28 cellular contexts compared by ENCODE assay signal in the genomic region with DNA sequence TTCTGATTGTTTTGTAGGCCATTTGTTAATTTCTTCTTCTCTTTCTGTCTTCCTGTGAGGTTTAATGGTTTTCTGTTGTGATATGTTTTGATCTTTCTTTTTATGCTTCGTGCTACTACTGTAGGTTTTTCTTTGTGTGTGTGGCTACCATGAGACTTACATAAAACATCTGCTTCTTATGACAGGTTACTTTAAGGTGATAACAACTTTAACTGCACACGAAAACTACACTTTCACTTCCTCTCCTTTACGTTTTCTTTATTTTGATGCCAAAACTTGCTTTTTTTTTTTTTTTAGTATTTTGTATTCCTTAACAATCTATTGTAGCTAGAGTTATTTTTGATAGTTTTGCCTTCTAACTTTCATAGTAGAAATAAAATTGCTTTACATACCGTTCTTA.
DNase-seq lines count a peak whose midpoint lies in the region; ATAC-seq, FAIRE-seq and TF ChIP-seq lines count a peak whose summit lies in the region.
"Had no signal": no experiment of that assay in that cellular context is flagged by ENCODE, and none has a peak within 500 bp of the region (broad histone marks: within the 10 kb centered on the region; RNA-seq: fewer than 3 reads in every experiment).

No MANE protein-coding gene starts in this region.

- ATAC-seq in GM18861 (IDR thresholded peaks at IDR 0.05; ENCODE audit: unreplicated experiment) (peak; percentile 45), HG03571 (IDR thresholded peaks at IDR 0.05; ENCODE audit: unreplicated experiment) (no peak)

- H3K27me3 ChIP-seq in GM06990 (replicated peaks; ENCODE audit: control insufficient read depth, insufficient read depth, low read length): no peaks in the 10 kb centered on the region
- H3K27me3 ChIP-seq: BE2C, BLaER1 had no signal

- no peaks in the 10 kb centered on the region for H3K36me3 ChIP-seq in GM06990 (ENCODE audit: control insufficient read depth, insufficient read depth, low read length)
- H3K36me3 ChIP-seq: BE2C, BLaER1 had no signal

- peak; percentile 30 for FAIRE-seq in islet of Langerhans (lab: Jason Lieb, UNC)
- FAIRE-seq: A204.1, G401.6, GM12892, GM18507, GM19239 had no signal

- DNase-seq in GM06990 (ENCODE audit: extremely low read depth, insufficient read length) (peak; percentile 14), RPMI8226 (peak; percentile 4), GM20000 (ENCODE audit: low spot score) (no peak), NCI-H2171 treated with DMSO at 0.1 percent for 48 hours (lab: John Stamatoyannopoulos, UW) (no peak)
- DNase-seq in activated CD4-positive, alpha-beta T cell treated with anti-CD3 and anti-CD28 coated beads, Interleukin-2, amount 50 U/mL, for 1 hour: no peak
- DNase-seq: 8988T; ACHN; BE2C; C1 segment of cervical spinal cord; CD4-positive, alpha-beta memory T cell; CD4-positive, CD25-positive, alpha-beta regulatory T cell; CD8-positive, alpha-beta memory T cell; COR-L47; DMS 273 treated with DMSO at 0.1 percent for 48 hours; DMS153; DMS53; DMS79; DND-41; GF-D8 had no signal

- TF ChIP-seq CTCF in GM06990 (IDR thresholded peaks at IDR 0.05; ENCODE audit: insufficient read depth, low read length, poor library complexity, severe bottlenecking): no peak
- no peak for TF ChIP-seq CTCF in GM20000 (IDR thresholded peaks at IDR 0.05; ENCODE audit: extremely low read depth, missing control alignments)

- no peak overlapping the region for H3K4me3 ChIP-seq in GM06990 (replicated peaks; ENCODE audit: low read depth, low read length)
- H3K4me3 ChIP-seq: BLaER1 had no signal

Comparison
In these comparisons a context has a peak if more than half of its experiments do, and no peak if none do; other contexts are left out.
1. DNase-seq: peak in GM06990 (single experiment) and RPMI8226 (single experiment); none in GM20000 (single experiment), activated CD4-positive, alpha-beta T cell treated with anti-CD3 and anti-CD28 coated beads, Interleukin-2, amount 50 U/mL, for 1 hour (single experiment) and NCI-H2171 treated with DMSO at 0.1 percent for 48 hours (single experiment).